ENCODE assay signal across 9 cellular contexts in genomic region chr5:147509710-147510651, GRCh38. TPM values are rescaled to one million over a fixed set of nuclear protein-coding genes. Genes with fewer than 3 reads are reported as not detected.
DNase-seq lines count a peak whose midpoint lies in the region; ATAC-seq and TF ChIP-seq lines count a peak whose summit lies in the region.
"Had no signal": no experiment of that assay in that cellular context is flagged by ENCODE, and none has a peak within 500 bp of the region (broad histone marks: within the 10 kb centered on the region; RNA-seq: fewer than 3 reads in every experiment).

Gene DPYSL3, minus strand, starts transcription at chr5:147510068. Its CDS starts 210 bp downstream, at chr5:147509858.

- peak within 1 kb of the TSS in 1 of 2 donors; percentile 49 for H3K4me3 Mint-ChIP-seq in stimulated activated naive CD8-positive, alpha-beta T cell treated with anti-CD3 and anti-CD28 coated beads, Interleukin-15, amount 100 ng/mL, for 72 hours

- POLR2A ChIA-PET in Panc1 (lab: Charles Lee), result no interaction called here

- DNase-seq in AG10803 (ENCODE audit: low read depth), result peak; percentile 82
- DNase-seq in H4 (ENCODE audit: low spot score), result peak; percentile 59
- DNase-seq in Panc1 (ENCODE audit: low read depth, low spot score), result no peak
- DNase-seq in ecto neural progenitor cell (ENCODE audit: low spot score), result peak; percentile 88
- peak; percentile 65 to 87 for DNase-seq in left lung
- no peak for DNase-seq in stimulated activated naive CD8-positive, alpha-beta T cell treated with anti-CD3 and anti-CD28 coated beads, Interleukin-15, amount 100 ng/mL, for 72 hours
- DNase-seq in germinal center (ENCODE audit: low spot score), result no peak
- no peak for DNase-seq in cortex of kidney (lab: John Stamatoyannopoulos, UW)

- ATAC-seq in Panc1, result peak; percentile 97
- ATAC-seq in left lung, result peak; percentile 95
- peak; percentile 39 for ATAC-seq in stimulated activated naive CD8-positive, alpha-beta T cell treated with anti-CD3 and anti-CD28 coated beads, Interleukin-15, amount 100 ng/mL, for 72 hours

- CTCF ChIA-PET in Panc1 (lab: Charles Lee), result no interaction called here

- H3K36me3 ChIP-seq in Panc1 (ENCODE audit: control insufficient read depth, insufficient read depth, low read length), result no peaks in the 10 kb centered on the region; the same call in 1 of the 2 replicates
- H3K36me3 ChIP-seq in left lung, result no peaks in the 10 kb centered on the region
- H3K36me3 ChIP-seq: neutrophil had no signal

- TF ChIP-seq CTCF in AG10803 (conservative IDR thresholded peaks at IDR 0.05; ENCODE audit: low read length) (peak; percentile 42), Panc1 (IDR thresholded peaks at IDR 0.05) (peak; percentile 43), left lung (IDR thresholded peaks at IDR 0.05) (peak in 1 of 2 donors; percentile 12)

- peak within 1 kb of the TSS; percentile 97 for H3K4me3 ChIP-seq in AG10803 (ENCODE audit: low read length)
- H3K4me3 ChIP-seq in Panc1 (ENCODE audit: low read depth in 2 of 2, low read length in 2 of 2), result peak within 1 kb of the TSS; percentile 32 to 41
- peak within 1 kb of the TSS; percentile 50 to 55 for H3K4me3 ChIP-seq in left lung

- H3K27me3 ChIP-seq in Panc1 (ENCODE audit: control insufficient read depth, insufficient read depth, low read length) (peaks cover 16% of the 10 kb centered on the region), left lung (peaks cover 6 to 46% of the 10 kb centered on the region in 2 donors)

- peaks cover 47% of the 10 kb centered on the region for H3K27me3 Mint-ChIP-seq in stimulated activated naive CD8-positive, alpha-beta T cell treated with anti-CD3 and anti-CD28 coated beads, Interleukin-15, amount 100 ng/mL, for 72 hours

- no peak within 1 kb of the TSS for H3K27ac Mint-ChIP-seq in stimulated activated naive CD8-positive, alpha-beta T cell treated with anti-CD3 and anti-CD28 coated beads, Interleukin-15, amount 100 ng/mL, for 72 hours

- in situ Hi-C loops in Panc1 (cut with HindIII; ENCODE audit: low pct_unique_long_range_greater_than_20kb, low sequenced_read_pairs), result no loop called here

- H3K9me3 ChIP-seq in Panc1 (ENCODE audit: control insufficient read depth, insufficient read depth, low read depth, low read length) (no peaks in the 10 kb centered on the region), left lung (no peaks in the 10 kb centered on the region)
- H3K9me3 ChIP-seq: neutrophil had no signal

- H3K4me1 ChIP-seq in Panc1 (ENCODE audit: control insufficient read depth, insufficient read depth, low read length) (no peaks in the 10 kb centered on the region), left lung (peaks cover 0 to 10% of the 10 kb centered on the region in 2 donors)

- intact Hi-C loops in Panc1 (cut with micrococcal nuclease; ENCODE audit: unreplicated experiment) (loop anchor here (5.0 kb wide), 1 partner anchor 67 kb away; no protein-coding TSS in a partner anchor), left lung (cut with DNase I) (no loop called here)

- no peak within 1 kb of the TSS for H3K27ac ChIP-seq in Panc1 (ENCODE audit: low read length)
- H3K27ac ChIP-seq in left lung, result peak within 1 kb of the TSS; percentile 81 to 88
- H3K27ac ChIP-seq: neutrophil had no signal

- no TSS peak for BruUV-seq in Panc1 (replicated peaks; lab: Mats Ljungman, UMichigan)

- H3K9me3 Mint-ChIP-seq in stimulated activated naive CD8-positive, alpha-beta T cell treated with anti-CD3 and anti-CD28 coated beads, Interleukin-15, amount 100 ng/mL, for 72 hours, result no peaks in the 10 kb centered on the region

- peaks cover 9% of the 10 kb centered on the region for H3K4me1 Mint-ChIP-seq in stimulated activated naive CD8-positive, alpha-beta T cell treated with anti-CD3 and anti-CD28 coated beads, Interleukin-15, amount 100 ng/mL, for 72 hours

RNA-seq across cellular contexts. Expression of gene DPYSL3, which starts in this region (rescaled TPM):
- total RNA-seq in H4 (2014; rRNA removed; shearing (Covaris generic)), result 65.2 and 83.9 TPM in 2 replicates
- total RNA-seq in Panc1 (2021; ENCODE audit: unreplicated experiment), result 1.1 TPM
- polyA plus RNA-seq in Panc1 (2012; ENCODE audit: insufficient read length), result 0.41 TPM
- 10 to 100 TPM; 64.3 to 77.5 TPM for total RNA-seq in left lung

Comparison
In these comparisons a context has a peak if more than half of its experiments do, and no peak if none do; other contexts are left out.
1. RNA of gene DPYSL3 (total RNA-seq): 65.2 to 83.9 TPM in H4 and 64.3 to 77.5 TPM in left lung; 1.1 TPM in Panc1 (single experiment); every median in the first group is over 10 times any median in the second.
2. DNase-seq: peak in AG10803 (single experiment), H4 (single experiment), ecto neural progenitor cell (single experiment) and left lung (2 of 2); none in Panc1 (single experiment), stimulated activated naive CD8-positive, alpha-beta T cell treated with anti-CD3 and anti-CD28 coated beads, Interleukin-15, amount 100 ng/mL, for 72 hours (0 of 2), germinal center (single experiment) and cortex of kidney (single experiment).
3. H3K4me3 ChIP-seq: peak in every context shown above with its lines; median percentile 97 in AG10803; 52 in left lung; 36 in Panc1.
4. ATAC-seq: peak in every context shown above with its lines; median percentile 97 in Panc1; 95 in left lung; 39 in stimulated activated naive CD8-positive, alpha-beta T cell treated with anti-CD3 and anti-CD28 coated beads, Interleukin-15, amount 100 ng/mL, for 72 hours.